ENCODE assay signal across 1 cellular context in the genomic region with DNA sequence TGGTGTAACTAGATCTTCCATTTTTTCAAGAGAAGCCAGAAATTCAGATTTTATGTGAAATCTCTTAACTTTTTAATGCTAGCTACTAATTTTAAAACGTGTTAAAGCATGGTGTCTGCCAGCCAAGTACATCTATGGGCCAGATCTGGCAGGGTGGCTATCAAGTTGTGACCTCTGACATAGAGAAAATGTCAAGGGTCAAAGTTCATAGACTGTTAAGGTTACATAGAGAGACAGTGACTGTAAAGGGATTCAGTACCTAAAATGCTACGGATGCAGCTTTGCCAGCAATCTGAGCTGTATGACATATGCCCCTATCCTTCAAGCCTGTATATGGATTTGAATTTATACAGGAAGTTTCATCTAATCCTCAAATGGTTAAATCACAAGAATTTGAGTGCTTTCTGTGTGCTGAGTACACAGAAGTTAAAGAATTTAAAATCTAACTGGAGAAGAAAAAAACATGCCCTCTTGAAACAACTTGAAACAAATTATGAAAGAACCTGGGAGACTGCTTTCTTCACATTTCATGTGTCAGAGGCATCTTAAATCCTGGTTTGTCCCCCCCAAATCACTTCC.
TF ChIP-seq lines count a peak whose summit lies in the region.

No MANE protein-coding gene starts in this region.

TF ChIP-seq in GM23338, 12 proteins besides CTCF, POLR2A, EP300 and RAD21 (continued from another document):
- TF ChIP-seq REST (IDR thresholded peaks at IDR 0.05; ENCODE audit: unreplicated experiment) (no peak), JUNB (IDR thresholded peaks at IDR 0.05; ENCODE audit: unreplicated experiment) (no peak), STAT1 (IDR thresholded peaks at IDR 0.05; ENCODE audit: unreplicated experiment) (no peak)
